16 cellular contexts compared by ENCODE assay signal in genomic region chr2:143280097-143280757, GRCh38.
A peak's percentile ranks its signal among the peaks of the same experiment; 100 is the strongest.
DNase-seq lines count a peak whose midpoint lies in the region; ATAC-seq, FAIRE-seq and TF ChIP-seq lines count a peak whose summit lies in the region.
"Had no signal": no experiment of that assay in that cellular context is flagged by ENCODE, and none has a peak within 500 bp of the region (broad histone marks: within the 10 kb centered on the region; RNA-seq: fewer than 3 reads in every experiment).

No MANE protein-coding gene starts in this region.

- no peak overlapping the region for H3K4me3 ChIP-seq in neutrophil (ENCODE audit: low read depth in 1 of 2, low read length in 1 of 2)
- H3K4me3 ChIP-seq: HAP-1 had no signal

- H3K4me3 Mint-ChIP-seq in activated naive CD4-positive, alpha-beta T cell treated with anti-CD3 and anti-CD28 coated beads, Interleukin-2, amount 50 U/mL, for 24 hours: no peak overlapping the region
- H3K4me3 Mint-ChIP-seq in central memory CD8-positive, alpha-beta T cell: no peak overlapping the region

- no peaks in the 10 kb centered on the region for H3K27me3 Mint-ChIP-seq in activated naive CD4-positive, alpha-beta T cell treated with anti-CD3 and anti-CD28 coated beads, Interleukin-2, amount 50 U/mL, for 24 hours
- H3K27me3 Mint-ChIP-seq in central memory CD8-positive, alpha-beta T cell: no peaks in the 10 kb centered on the region

- no peaks in the 10 kb centered on the region for H3K36me3 ChIP-seq in neutrophil
- H3K36me3 ChIP-seq: HAP-1 had no signal

- peaks cover 9% of the 10 kb centered on the region for H3K36me3 Mint-ChIP-seq in activated naive CD4-positive, alpha-beta T cell treated with anti-CD3 and anti-CD28 coated beads, Interleukin-2, amount 50 U/mL, for 24 hours
- H3K36me3 Mint-ChIP-seq in central memory CD8-positive, alpha-beta T cell (ENCODE audit: insufficient read depth): peaks cover 7% of the 10 kb centered on the region

- no peak for DNase-seq in activated naive CD4-positive, alpha-beta T cell (lab: John Stamatoyannopoulos, UW)
- DNase-seq in GM12891 (ENCODE audit: insufficient read length, low spot score): no peak
- no peak for DNase-seq in central memory CD8-positive, alpha-beta T cell (ENCODE audit: low spot score in 2 of 2)
- no peak for DNase-seq in stimulated activated CD4-positive, alpha-beta T cell treated with anti-CD3 and anti-CD28 coated beads, Interleukin-15, amount 100 ng/mL, for 24 hours
- DNase-seq: ACHN, DMS 273 treated with DMSO at 0.1 percent for 48 hours, NCI-H1417, NCI-H1930, NCI-H2171, NCI-H446 treated with DMSO at 0.1 percent for 48 hours, NCI-H774 had no signal

- TF ChIP-seq POLR2A in GM12891 (IDR thresholded peaks at IDR 0.05; ENCODE audit: low read depth, low read length): no peak

- peaks cover 68% of the 10 kb centered on the region for H3K4me1 Mint-ChIP-seq in activated naive CD4-positive, alpha-beta T cell treated with anti-CD3 and anti-CD28 coated beads, Interleukin-2, amount 50 U/mL, for 24 hours
- peaks cover 67% of the 10 kb centered on the region for H3K4me1 Mint-ChIP-seq in central memory CD8-positive, alpha-beta T cell

- FAIRE-seq in GM12891 (lab: Jason Lieb, UNC): peak; percentile 33

- no peaks in the 10 kb centered on the region for H3K9me3 ChIP-seq in neutrophil
- H3K9me3 ChIP-seq: HAP-1 had no signal

- peaks cover 20 to 31% of the 10 kb centered on the region in 2 experiments for H3K4me1 ChIP-seq in neutrophil (ENCODE audit: control insufficient read depth in 1 of 2, insufficient read depth in 1 of 2, low read depth in 1 of 2, low read length in 1 of 2)
- H3K4me1 ChIP-seq: HAP-1 had no signal

- no peak for ATAC-seq in central memory CD8-positive, alpha-beta T cell (replicated peaks; ENCODE audit: extremely low read depth, poor library complexity, severe bottlenecking)
- no peak for ATAC-seq in GM21367 (IDR thresholded peaks at IDR 0.05; ENCODE audit: unreplicated experiment)
- ATAC-seq in GM21381 (IDR thresholded peaks at IDR 0.05; ENCODE audit: unreplicated experiment): no peak

- peak overlapping the region; percentile 60 for H3K27ac ChIP-seq in neutrophil

- H3K9me3 Mint-ChIP-seq in activated naive CD4-positive, alpha-beta T cell treated with anti-CD3 and anti-CD28 coated beads, Interleukin-2, amount 50 U/mL, for 24 hours: no peaks in the 10 kb centered on the region
- no peaks in the 10 kb centered on the region for H3K9me3 Mint-ChIP-seq in central memory CD8-positive, alpha-beta T cell

- H3K27me3 ChIP-seq in neutrophil: no peaks in the 10 kb centered on the region

- H3K27ac Mint-ChIP-seq in activated naive CD4-positive, alpha-beta T cell treated with anti-CD3 and anti-CD28 coated beads, Interleukin-2, amount 50 U/mL, for 24 hours: peak overlapping the region; percentile 88
- peak overlapping the region; percentile 69 for H3K27ac Mint-ChIP-seq in central memory CD8-positive, alpha-beta T cell (ENCODE audit: low read depth)

- no peak for TF ChIP-seq CTCF in neutrophil (IDR thresholded peaks at IDR 0.05)

TF ChIP-seq in GM12891, 5 proteins besides CTCF, POLR2A, EP300 and RAD21:
- TF ChIP-seq TAF1 (IDR thresholded peaks at IDR 0.05; ENCODE audit: low read depth, low read length) (no peak), PAX5 (IDR thresholded peaks at IDR 0.05; ENCODE audit: insufficient read depth, low read length, severe bottlenecking) (no peak), POLR2AphosphoS5 (IDR thresholded peaks at IDR 0.05; ENCODE audit: low read depth, low read length) (no peak), POU2F2 (IDR thresholded peaks at IDR 0.05; ENCODE audit: low read depth, low read length) (no peak), SPI1 (IDR thresholded peaks at IDR 0.05; ENCODE audit: low read depth, low read length) (no peak)
